In the genomic region with DNA sequence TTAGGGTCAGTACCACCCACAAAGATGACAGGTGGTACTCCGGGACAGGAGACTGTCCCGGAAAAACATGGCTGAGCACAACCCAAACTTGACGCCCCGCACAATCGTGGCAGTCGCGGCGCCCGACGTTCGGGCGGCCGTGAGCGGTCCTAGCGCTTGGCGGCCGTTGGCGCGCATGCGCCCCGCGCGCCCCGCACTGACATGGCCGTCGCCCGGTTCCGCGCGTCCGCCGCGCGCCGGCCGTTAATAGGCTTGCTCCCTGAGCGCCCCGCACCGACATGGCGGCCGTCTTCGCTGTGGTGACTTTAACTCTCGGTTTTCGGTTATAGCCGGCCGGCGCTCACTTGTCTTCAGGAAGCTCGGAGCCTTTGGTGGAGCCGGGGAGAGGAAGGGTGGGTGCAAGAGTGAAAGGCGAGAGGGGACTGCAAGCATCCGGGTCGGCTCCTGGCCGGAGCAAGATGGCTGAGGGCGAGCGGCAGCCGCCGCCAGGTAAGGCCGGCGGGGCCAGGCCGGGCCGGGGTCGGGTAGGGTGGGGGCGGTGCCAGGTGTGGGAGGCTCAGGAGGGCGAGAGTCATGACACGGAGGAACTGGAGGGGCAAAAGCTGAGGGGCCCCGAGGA, we compare ENCODE assay signal across 1 cellular context.
TF ChIP-seq lines count a peak whose summit lies in the region.

A gene (plus strand): TSS at position 273 of the 619 bp plus-strand sequence. CDS start 186 bp downstream, at position 459.

TF ChIP-seq in K562, 482 proteins besides CTCF, POLR2A, EP300 and RAD21 (continued from another document and continues in another):
- TF ChIP-seq, protein P1, sequence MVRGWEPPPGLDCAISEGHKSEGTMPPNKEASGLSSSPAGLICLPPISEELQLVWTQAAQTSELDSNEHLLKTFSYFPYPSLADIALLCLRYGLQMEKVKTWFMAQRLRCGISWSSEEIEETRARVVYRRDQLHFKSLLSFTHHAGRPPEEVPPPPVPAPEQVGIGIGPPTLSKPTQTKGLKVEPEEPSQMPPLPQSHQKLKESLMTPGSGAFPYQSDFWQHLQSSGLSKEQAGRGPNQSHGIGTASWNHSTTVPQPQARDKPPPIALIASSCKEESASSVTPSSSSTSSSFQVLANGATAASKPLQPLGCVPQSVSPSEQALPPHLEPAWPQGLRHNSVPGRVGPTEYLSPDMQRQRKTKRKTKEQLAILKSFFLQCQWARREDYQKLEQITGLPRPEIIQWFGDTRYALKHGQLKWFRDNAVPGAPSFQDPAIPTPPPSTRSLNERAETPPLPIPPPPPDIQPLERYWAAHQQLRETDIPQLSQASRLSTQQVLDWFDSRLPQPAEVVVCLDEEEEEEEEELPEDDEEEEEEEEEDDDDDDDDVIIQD (CRISPR knock-in tag; IDR thresholded peaks at IDR 0.05) = no peak
- TF ChIP-seq, protein P2, sequence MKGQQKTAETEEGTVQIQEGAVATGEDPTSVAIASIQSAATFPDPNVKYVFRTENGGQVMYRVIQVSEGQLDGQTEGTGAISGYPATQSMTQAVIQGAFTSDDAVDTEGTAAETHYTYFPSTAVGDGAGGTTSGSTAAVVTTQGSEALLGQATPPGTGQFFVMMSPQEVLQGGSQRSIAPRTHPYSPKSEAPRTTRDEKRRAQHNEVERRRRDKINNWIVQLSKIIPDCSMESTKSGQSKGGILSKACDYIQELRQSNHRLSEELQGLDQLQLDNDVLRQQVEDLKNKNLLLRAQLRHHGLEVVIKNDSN (CRISPR knock-in tag; IDR thresholded peaks at IDR 0.05) = no peak
- peak; percentile 86 for TF ChIP-seq TAF1 (IDR thresholded peaks at IDR 0.05; ENCODE audit: control insufficient read depth, extremely low read depth, insufficient read depth, low read length, severe bottlenecking)
- TF ChIP-seq, protein P3, sequence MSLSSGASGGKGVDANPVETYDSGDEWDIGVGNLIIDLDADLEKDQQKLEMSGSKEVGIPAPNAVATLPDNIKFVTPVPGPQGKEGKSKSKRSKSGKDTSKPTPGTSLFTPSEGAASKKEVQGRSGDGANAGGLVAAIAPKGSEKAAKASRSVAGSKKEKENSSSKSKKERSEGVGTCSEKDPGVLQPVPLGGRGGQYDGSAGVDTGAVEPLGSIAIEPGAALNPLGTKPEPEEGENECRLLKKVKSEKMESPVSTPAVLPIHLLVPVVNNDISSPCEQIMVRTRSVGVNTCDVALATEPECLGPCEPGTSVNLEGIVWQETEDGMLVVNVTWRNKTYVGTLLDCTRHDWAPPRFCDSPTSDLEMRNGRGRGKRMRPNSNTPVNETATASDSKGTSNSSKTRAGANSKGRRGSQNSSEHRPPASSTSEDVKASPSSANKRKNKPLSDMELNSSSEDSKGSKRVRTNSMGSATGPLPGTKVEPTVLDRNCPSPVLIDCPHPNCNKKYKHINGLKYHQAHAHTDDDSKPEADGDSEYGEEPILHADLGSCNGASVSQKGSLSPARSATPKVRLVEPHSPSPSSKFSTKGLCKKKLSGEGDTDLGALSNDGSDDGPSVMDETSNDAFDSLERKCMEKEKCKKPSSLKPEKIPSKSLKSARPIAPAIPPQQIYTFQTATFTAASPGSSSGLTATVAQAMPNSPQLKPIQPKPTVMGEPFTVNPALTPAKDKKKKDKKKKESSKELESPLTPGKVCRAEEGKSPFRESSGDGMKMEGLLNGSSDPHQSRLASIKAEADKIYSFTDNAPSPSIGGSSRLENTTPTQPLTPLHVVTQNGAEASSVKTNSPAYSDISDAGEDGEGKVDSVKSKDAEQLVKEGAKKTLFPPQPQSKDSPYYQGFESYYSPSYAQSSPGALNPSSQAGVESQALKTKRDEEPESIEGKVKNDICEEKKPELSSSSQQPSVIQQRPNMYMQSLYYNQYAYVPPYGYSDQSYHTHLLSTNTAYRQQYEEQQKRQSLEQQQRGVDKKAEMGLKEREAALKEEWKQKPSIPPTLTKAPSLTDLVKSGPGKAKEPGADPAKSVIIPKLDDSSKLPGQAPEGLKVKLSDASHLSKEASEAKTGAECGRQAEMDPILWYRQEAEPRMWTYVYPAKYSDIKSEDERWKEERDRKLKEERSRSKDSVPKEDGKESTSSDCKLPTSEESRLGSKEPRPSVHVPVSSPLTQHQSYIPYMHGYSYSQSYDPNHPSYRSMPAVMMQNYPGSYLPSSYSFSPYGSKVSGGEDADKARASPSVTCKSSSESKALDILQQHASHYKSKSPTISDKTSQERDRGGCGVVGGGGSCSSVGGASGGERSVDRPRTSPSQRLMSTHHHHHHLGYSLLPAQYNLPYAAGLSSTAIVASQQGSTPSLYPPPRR (CRISPR knock-in tag; IDR thresholded peaks at IDR 0.05; ENCODE audit: borderline replicate concordance) = no peak
- TF ChIP-seq, protein P4, sequence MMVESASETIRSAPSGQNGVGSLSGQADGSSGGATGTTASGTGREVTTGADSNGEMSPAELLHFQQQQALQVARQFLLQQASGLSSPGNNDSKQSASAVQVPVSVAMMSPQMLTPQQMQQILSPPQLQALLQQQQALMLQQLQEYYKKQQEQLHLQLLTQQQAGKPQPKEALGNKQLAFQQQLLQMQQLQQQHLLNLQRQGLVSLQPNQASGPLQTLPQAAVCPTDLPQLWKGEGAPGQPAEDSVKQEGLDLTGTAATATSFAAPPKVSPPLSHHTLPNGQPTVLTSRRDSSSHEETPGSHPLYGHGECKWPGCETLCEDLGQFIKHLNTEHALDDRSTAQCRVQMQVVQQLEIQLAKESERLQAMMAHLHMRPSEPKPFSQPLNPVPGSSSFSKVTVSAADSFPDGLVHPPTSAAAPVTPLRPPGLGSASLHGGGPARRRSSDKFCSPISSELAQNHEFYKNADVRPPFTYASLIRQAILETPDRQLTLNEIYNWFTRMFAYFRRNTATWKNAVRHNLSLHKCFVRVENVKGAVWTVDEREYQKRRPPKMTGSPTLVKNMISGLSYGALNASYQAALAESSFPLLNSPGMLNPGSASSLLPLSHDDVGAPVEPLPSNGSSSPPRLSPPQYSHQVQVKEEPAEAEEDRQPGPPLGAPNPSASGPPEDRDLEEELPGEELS (CRISPR knock-in tag; IDR thresholded peaks at IDR 0.05; ENCODE audit: borderline replicate concordance) = no peak
- TF ChIP-seq KDM4B (IDR thresholded peaks at IDR 0.05; ENCODE audit: borderline replicate concordance in 2 of 2, low read depth in 1 of 2) = no peak
- TF ChIP-seq, protein P5, sequence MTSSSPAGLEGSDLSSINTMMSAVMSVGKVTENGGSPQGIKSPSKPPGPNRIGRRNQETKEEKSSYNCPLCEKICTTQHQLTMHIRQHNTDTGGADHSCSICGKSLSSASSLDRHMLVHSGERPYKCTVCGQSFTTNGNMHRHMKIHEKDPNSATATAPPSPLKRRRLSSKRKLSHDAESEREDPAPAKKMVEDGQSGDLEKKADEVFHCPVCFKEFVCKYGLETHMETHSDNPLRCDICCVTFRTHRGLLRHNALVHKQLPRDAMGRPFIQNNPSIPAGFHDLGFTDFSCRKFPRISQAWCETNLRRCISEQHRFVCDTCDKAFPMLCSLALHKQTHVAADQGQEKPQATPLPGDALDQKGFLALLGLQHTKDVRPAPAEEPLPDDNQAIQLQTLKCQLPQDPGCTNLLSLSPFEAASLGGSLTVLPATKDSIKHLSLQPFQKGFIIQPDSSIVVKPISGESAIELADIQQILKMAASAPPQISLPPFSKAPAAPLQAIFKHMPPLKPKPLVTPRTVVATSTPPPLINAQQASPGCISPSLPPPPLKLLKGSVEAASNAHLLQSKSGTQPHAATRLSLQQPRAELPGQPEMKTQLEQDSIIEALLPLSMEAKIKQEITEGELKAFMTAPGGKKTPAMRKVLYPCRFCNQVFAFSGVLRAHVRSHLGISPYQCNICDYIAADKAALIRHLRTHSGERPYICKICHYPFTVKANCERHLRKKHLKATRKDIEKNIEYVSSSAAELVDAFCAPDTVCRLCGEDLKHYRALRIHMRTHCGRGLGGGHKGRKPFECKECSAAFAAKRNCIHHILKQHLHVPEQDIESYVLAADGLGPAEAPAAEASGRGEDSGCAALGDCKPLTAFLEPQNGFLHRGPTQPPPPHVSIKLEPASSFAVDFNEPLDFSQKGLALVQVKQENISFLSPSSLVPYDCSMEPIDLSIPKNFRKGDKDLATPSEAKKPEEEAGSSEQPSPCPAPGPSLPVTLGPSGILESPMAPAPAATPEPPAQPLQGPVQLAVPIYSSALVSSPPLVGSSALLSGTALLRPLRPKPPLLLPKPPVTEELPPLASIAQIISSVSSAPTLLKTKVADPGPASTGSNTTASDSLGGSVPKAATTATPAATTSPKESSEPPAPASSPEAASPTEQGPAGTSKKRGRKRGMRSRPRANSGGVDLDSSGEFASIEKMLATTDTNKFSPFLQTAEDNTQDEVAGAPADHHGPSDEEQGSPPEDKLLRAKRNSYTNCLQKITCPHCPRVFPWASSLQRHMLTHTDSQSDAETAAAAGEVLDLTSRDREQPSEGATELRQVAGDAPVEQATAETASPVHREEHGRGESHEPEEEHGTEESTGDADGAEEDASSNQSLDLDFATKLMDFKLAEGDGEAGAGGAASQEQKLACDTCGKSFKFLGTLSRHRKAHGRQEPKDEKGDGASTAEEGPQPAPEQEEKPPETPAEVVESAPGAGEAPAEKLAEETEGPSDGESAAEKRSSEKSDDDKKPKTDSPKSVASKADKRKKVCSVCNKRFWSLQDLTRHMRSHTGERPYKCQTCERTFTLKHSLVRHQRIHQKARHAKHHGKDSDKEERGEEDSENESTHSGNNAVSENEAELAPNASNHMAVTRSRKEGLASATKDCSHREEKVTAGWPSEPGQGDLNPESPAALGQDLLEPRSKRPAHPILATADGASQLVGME (CRISPR knock-in tag; IDR thresholded peaks at IDR 0.05) = 0 out of 2 replicates have a peak, but pooled peaks have one; percentile 34
- TF ChIP-seq NFE2 (IDR thresholded peaks at IDR 0.05; ENCODE audit: low read depth) = no peak
- no peak for TF ChIP-seq NELFE (IDR thresholded peaks at IDR 0.05; ENCODE audit: insufficient read depth, insufficient read length)
- peak; percentile 69 for TF ChIP-seq NCOR1 (IDR thresholded peaks at IDR 0.05)
- no peak for TF ChIP-seq FOXA1 (IDR thresholded peaks at IDR 0.05; ENCODE audit: borderline replicate concordance)
- TF ChIP-seq SMARCA4 (IDR thresholded peaks at IDR 0.05) = no peak
- TF ChIP-seq, protein P6, sequence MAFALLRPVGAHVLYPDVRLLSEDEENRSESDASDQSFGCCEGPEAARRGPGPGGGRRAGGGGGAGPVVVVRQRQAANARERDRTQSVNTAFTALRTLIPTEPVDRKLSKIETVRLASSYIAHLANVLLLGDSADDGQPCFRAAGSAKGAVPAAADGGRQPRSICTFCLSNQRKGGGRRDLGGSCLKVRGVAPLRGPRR (CRISPR knock-in tag; IDR thresholded peaks at IDR 0.05) = 0 out of 2 replicates have a peak, but pooled peaks have one; percentile 50
- no peak for TF ChIP-seq HLTF (IDR thresholded peaks at IDR 0.05)
- TF ChIP-seq TAF7 (tag; IDR thresholded peaks at IDR 0.05) = peak; percentile 88
- no peak; the same call in 1 of the 2 replicates for TF ChIP-seq EGR1 (conservative IDR thresholded peaks at IDR 0.05)
- TF ChIP-seq DPF2 (IDR thresholded peaks at IDR 0.05) = no peak
- no peak; the same call in 1 of the 2 replicates for TF ChIP-seq OTX1 (CRISPR knock-in tag; IDR thresholded peaks at IDR 0.05)
- peak; percentile 63; the same call in 1 of the 2 replicates for TF ChIP-seq ESRRA (IDR thresholded peaks at IDR 0.05; ENCODE audit: borderline replicate concordance, low read depth)
- TF ChIP-seq RBM39 (optimal IDR thresholded peaks at IDR 0.05; ENCODE audit: low read depth, low read length) = no peak
- TF ChIP-seq, protein P7, sequence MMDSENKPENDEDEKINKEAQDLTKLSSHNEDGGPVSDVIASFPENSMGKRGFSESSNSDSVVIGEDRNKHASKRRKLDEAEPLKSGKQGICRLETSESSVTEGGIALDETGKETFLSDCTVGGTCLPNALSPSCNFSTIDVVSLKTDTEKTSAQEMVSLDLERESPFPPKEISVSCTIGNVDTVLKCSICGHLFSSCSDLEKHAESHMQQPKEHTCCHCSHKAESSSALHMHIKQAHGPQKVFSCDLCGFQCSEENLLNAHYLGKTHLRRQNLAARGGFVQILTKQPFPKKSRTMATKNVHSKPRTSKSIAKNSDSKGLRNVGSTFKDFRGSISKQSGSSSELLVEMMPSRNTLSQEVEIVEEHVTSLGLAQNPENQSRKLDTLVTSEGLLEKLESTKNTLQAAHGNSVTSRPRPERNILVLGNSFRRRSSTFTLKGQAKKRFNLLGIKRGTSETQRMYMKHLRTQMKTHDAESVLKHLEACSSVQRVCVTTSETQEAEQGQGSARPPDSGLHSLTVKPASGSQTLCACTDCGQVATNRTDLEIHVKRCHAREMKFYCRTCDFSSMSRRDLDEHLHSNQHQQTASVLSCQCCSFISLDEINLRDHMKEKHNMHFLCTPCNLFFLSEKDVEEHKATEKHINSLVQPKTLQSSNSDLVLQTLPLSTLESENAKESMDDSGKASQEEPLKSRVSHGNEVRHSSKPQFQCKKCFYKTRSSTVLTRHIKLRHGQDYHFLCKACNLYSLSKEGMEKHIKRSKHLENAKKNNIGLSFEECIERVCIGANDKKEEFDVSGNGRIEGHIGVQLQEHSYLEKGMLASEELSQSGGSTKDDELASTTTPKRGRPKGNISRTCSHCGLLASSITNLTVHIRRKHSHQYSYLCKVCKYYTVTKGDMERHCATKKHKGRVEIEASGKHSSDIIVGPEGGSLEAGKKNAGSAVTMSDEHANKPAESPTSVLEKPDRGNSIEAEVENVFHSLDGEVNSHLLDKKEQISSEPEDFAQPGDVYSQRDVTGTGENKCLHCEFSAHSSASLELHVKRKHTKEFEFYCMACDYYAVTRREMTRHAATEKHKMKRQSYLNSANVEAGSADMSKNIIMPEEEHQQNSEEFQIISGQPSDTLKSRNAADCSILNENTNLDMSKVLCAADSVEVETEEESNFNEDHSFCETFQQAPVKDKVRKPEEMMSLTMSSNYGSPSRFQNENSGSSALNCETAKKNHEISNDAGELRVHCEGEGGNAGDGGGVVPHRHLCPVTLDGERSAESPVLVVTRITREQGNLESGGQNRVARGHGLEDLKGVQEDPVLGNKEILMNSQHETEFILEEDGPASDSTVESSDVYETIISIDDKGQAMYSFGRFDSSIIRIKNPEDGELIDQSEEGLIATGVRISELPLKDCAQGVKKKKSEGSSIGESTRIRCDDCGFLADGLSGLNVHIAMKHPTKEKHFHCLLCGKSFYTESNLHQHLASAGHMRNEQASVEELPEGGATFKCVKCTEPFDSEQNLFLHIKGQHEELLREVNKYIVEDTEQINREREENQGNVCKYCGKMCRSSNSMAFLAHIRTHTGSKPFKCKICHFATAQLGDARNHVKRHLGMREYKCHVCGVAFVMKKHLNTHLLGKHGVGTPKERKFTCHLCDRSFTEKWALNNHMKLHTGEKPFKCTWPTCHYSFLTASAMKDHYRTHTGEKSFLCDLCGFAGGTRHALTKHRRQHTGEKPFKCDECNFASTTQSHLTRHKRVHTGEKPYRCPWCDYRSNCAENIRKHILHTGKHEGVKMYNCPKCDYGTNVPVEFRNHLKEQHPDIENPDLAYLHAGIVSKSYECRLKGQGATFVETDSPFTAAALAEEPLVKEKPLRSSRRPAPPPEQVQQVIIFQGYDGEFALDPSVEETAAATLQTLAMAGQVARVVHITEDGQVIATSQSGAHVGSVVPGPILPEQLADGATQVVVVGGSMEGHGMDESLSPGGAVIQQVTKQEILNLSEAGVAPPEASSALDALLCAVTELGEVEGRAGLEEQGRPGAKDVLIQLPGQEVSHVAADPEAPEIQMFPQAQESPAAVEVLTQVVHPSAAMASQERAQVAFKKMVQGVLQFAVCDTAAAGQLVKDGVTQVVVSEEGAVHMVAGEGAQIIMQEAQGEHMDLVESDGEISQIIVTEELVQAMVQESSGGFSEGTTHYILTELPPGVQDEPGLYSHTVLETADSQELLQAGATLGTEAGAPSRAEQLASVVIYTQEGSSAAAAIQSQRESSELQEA (IDR thresholded peaks at IDR 0.05; ENCODE audit: low read depth) = no peak
- TF ChIP-seq KLF1 (tag; IDR thresholded peaks at IDR 0.05) = no peak; the same call in 1 of the 2 replicates
- TF ChIP-seq NCOA2 (IDR thresholded peaks at IDR 0.05; ENCODE audit: partially characterized antibody in 2 of 2) = no peak
- no peak for TF ChIP-seq PURB (CRISPR knock-in tag; IDR thresholded peaks at IDR 0.05; ENCODE audit: low read depth)
- no peak for TF ChIP-seq SRSF9 (IDR thresholded peaks at IDR 0.05; ENCODE audit: borderline replicate concordance, low read depth, low read length)
- TF ChIP-seq RHOXF2B (CRISPR knock-in tag; conservative IDR thresholded peaks at IDR 0.05) = 0 out of 2 replicates have a peak, but pooled peaks have one; percentile 41
- no peak for TF ChIP-seq ELF1 (tag; IDR thresholded peaks at IDR 0.05)
- TF ChIP-seq MAFG (tag; conservative IDR thresholded peaks at IDR 0.05) = no peak
